Comparison of ENCODE assay signal across 22 cellular contexts in genomic region chr14:29911815-29912214, GRCh38. TPM values are rescaled to one million over a fixed set of nuclear protein-coding genes. Genes with fewer than 3 reads are reported as not detected.
"Had no signal": no experiment of that assay in that cellular context is flagged by ENCODE, and none has a peak within 500 bp of the region (broad histone marks: within the 10 kb centered on the region; RNA-seq: fewer than 3 reads in every experiment).

No MANE protein-coding gene starts in this region.

- H3K27ac ChIP-seq: adrenal gland, breast epithelium, hepatocyte, left ventricle myocardium inferior, testis, uterus had no signal

- DNase-seq: activated T-cell treated with anti-CD3 and anti-CD28 coated beads, Interleukin-2, amount 50 U/mL, for 1 hour; adrenal gland; effector memory CD8-positive, alpha-beta T cell; glutamatergic neuron; immature natural killer cell; kidney glomerular epithelial cell; left ventricle myocardium inferior; naive thymus-derived CD8-positive, alpha-beta T cell; retina; stimulated activated CD4-positive, alpha-beta T cell treated with anti-CD3 and anti-CD28 coated beads, Interleukin-2, amount 100 ng/mL, for 48 hours; stimulated activated naive CD4-positive, alpha-beta T cell; testis; trophoblast cell; uterus had no signal

- H3K27me3 Mint-ChIP-seq: activated naive CD8-positive, alpha-beta T cell; activated T-helper 17 cell treated with anti-CD3 and anti-CD28 coated beads, Interleukin-2, amount 50 U/mL, for 72 hours; central memory CD8-positive, alpha-beta T cell; effector memory CD8-positive, alpha-beta T cell had no signal

- H3K9me3 ChIP-seq: adrenal gland, breast epithelium, testis, uterus had no signal

- H3K4me3 ChIP-seq: adrenal gland, breast epithelium, hepatocyte, left ventricle myocardium inferior, testis, uterus had no signal

- H3K36me3 Mint-ChIP-seq: activated naive CD8-positive, alpha-beta T cell; immature natural killer cell; naive thymus-derived CD8-positive, alpha-beta T cell had no signal

- H3K4me2 ChIP-seq: hepatocyte had no signal

- H3K9me3 Mint-ChIP-seq: mesothelial cell of epicardium had no signal

- H3K4me1 Mint-ChIP-seq: activated T-helper 17 cell treated with anti-CD3 and anti-CD28 coated beads, Interleukin-2, amount 50 U/mL, for 72 hours; central memory CD8-positive, alpha-beta T cell; immature natural killer cell; naive thymus-derived CD8-positive, alpha-beta T cell had no signal

- H3K27ac Mint-ChIP-seq: activated naive CD8-positive, alpha-beta T cell; activated T-helper 17 cell treated with anti-CD3 and anti-CD28 coated beads, Interleukin-2, amount 50 U/mL, for 72 hours; effector memory CD8-positive, alpha-beta T cell; immature natural killer cell; mesothelial cell of epicardium; naive thymus-derived CD8-positive, alpha-beta T cell; WTC11 had no signal

- H2AFZ ChIP-seq: hepatocyte had no signal

- H3K4me1 ChIP-seq: breast epithelium, left ventricle myocardium inferior, testis, uterus had no signal

- ATAC-seq: activated T-helper 17 cell treated with anti-CD3 and anti-CD28 coated beads, Interleukin-2, amount 50 U/mL, for 72 hours; effector memory CD8-positive, alpha-beta T cell; esophagus mucosa; naive thymus-derived CD8-positive, alpha-beta T cell; WTC11 had no signal

- H3K27me3 ChIP-seq: adrenal gland, breast epithelium, hepatocyte, testis, uterus had no signal

- H3K36me3 ChIP-seq: adrenal gland, breast epithelium, left ventricle myocardium inferior, uterus had no signal

- H3K4me3 Mint-ChIP-seq: activated naive CD8-positive, alpha-beta T cell; activated T-helper 17 cell treated with anti-CD3 and anti-CD28 coated beads, Interleukin-2, amount 50 U/mL, for 72 hours; central memory CD8-positive, alpha-beta T cell; effector memory CD8-positive, alpha-beta T cell; immature natural killer cell; mesothelial cell of epicardium; naive thymus-derived CD8-positive, alpha-beta T cell; WTC11 had no signal

RNA-seq across cellular contexts. Expression of gene PRKD1, which starts 15.8 kb away (rescaled TPM):
- total RNA-seq: activated T-helper 17 cell treated with anti-CD3 and anti-CD28 coated beads, Interleukin-2, amount 50 U/mL, for 72 hours; naive thymus-derived CD8-positive, alpha-beta T cell had no signal
- polyA plus RNA-seq: immature natural killer cell; naive thymus-derived CD8-positive, alpha-beta T cell had no signal
